In the genomic region with DNA sequence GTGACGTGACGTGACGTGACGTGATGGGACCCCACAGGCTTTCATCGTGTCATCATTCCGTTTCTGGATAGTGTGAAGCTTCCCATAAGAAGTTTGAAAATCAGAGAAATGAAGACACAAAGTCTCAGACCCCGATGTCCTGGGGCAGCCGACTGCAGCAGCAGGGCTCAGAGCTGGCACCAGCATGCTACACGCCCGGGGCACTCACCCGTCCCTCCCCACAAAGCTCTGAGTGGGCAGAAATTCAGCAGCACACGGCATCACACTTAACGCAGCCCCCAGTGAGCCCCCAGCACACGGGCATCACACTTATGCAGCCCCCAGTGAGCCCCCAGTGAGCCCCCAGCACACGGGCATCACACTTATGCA, we compare ENCODE assay signal across 7 cellular contexts.
"Had no signal": no experiment of that assay in that cellular context is flagged by ENCODE, and none has a peak within 500 bp of the region (broad histone marks: within the 10 kb centered on the region; RNA-seq: fewer than 3 reads in every experiment).

No MANE protein-coding gene starts in this region.

- H2AFZ ChIP-seq: GM23248 had no signal

- H3K36me3 ChIP-seq: HAP-1 had no signal

- H3K9me3 ChIP-seq: HAP-1 had no signal

- H3K4me3 ChIP-seq: GM23248, HAP-1 had no signal

- ATAC-seq: HCT116 had no signal

- H3K27ac ChIP-seq: GM23248 had no signal

- DNase-seq: GM23248, GOT3, H7, HFFc6, IMR-90 had no signal

- H3K9ac ChIP-seq: GM23248 had no signal

- H3K4me1 ChIP-seq: HAP-1 had no signal
